In the genomic region with DNA sequence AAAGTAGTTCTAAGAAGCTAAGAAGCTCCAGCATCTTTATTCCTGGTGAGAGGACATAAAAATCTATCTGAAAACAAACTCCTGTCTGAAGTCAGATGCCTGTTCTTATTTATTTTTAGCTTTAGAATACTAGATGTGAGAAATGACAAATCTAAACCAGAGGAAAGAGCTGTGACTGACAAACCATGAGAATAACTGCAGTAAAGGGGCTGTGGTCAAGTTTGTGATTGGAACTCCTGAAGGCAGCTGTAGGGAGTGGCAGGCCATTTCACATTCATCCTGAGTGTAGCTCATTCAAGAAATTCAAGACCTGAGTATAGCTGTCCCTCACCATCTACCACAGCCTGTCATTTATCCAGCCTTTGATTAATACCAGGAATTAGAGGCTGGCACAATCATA, we compare ENCODE assay signal across 27 cellular contexts.
"Had no signal": no experiment of that assay in that cellular context is flagged by ENCODE, and none has a peak within 500 bp of the region (broad histone marks: within the 10 kb centered on the region; RNA-seq: fewer than 3 reads in every experiment).

No MANE protein-coding gene starts in this region.

- H3K4me3 ChIP-seq: esophagus muscularis mucosa, gastrocnemius medialis, heart right ventricle had no signal

- H3K9me3 ChIP-seq: gastrocnemius medialis had no signal

- ATAC-seq: activated CD4-positive, alpha-beta T cell treated with anti-CD3 and anti-CD28 coated beads for 36 hours; activated naive CD4-positive, alpha-beta T cell treated with anti-CD3 and anti-CD28 coated beads, Interleukin-2, amount 50 U/mL, for 72 hours; activated T-cell treated with anti-CD3 and anti-CD28 coated beads, Interleukin-2, amount 50 U/mL, for 72 hours; effector memory CD8-positive, alpha-beta T cell; foreskin keratinocyte; gastrocnemius medialis; heart right ventricle; T-helper 17 cell had no signal

- H3K27ac Mint-ChIP-seq: activated CD4-positive, alpha-beta memory T cell treated with anti-CD3 and anti-CD28 coated beads, Interleukin-2, amount 10 ng/mL, durations not matched to agents 7 days and 5 days; activated CD4-positive, alpha-beta T cell treated with anti-CD3 and anti-CD28 coated beads for 36 hours; activated CD4-positive, alpha-beta T cell treated with anti-CD3 and anti-CD28 coated beads, Interleukin-2, amount 10 ng/mL, durations not matched to agents 7 days and 5 days; activated naive CD4-positive, alpha-beta T cell treated with anti-CD3 and anti-CD28 coated beads, Interleukin-2, amount 10 ng/mL, durations not matched to agents 7 days and 5 days; activated naive CD4-positive, alpha-beta T cell treated with anti-CD3 and anti-CD28 coated beads, Interleukin-2, amount 50 U/mL, for 72 hours; activated naive CD8-positive, alpha-beta T cell treated with anti-CD3 and anti-CD28 coated beads, Interleukin-2, amount 10 ng/mL, durations not matched to agents 7 days and 5 days; activated T-cell treated with anti-CD3 and anti-CD28 coated beads, Interleukin-2, amount 50 U/mL, for 24 hours; activated T-cell treated with anti-CD3 and anti-CD28 coated beads, Interleukin-2, amount 50 U/mL, for 72 hours; effector memory CD8-positive, alpha-beta T cell; T-helper 17 cell had no signal

- H3K27ac ChIP-seq: brain microvascular endothelial cell, esophagus muscularis mucosa, foreskin keratinocyte, gastrocnemius medialis, heart right ventricle had no signal

- H3K36me3 Mint-ChIP-seq: activated naive CD4-positive, alpha-beta T cell treated with anti-CD3 and anti-CD28 coated beads, Interleukin-2, amount 10 ng/mL, durations not matched to agents 7 days and 5 days; activated naive CD8-positive, alpha-beta T cell treated with anti-CD3 and anti-CD28 coated beads, Interleukin-2, amount 10 ng/mL, durations not matched to agents 7 days and 5 days had no signal

- H3K27me3 ChIP-seq: brain microvascular endothelial cell, esophagus muscularis mucosa, foreskin keratinocyte, gastrocnemius medialis, heart right ventricle had no signal

- H3K27me3 Mint-ChIP-seq: activated CD4-positive, alpha-beta memory T cell treated with anti-CD3 and anti-CD28 coated beads, Interleukin-2, amount 10 ng/mL, durations not matched to agents 7 days and 5 days; activated CD4-positive, alpha-beta T cell treated with anti-CD3 and anti-CD28 coated beads for 36 hours; activated CD4-positive, alpha-beta T cell treated with anti-CD3 and anti-CD28 coated beads, Interleukin-2, amount 10 ng/mL, durations not matched to agents 7 days and 5 days; activated naive CD4-positive, alpha-beta T cell treated with anti-CD3 and anti-CD28 coated beads, Interleukin-2, amount 10 ng/mL, durations not matched to agents 7 days and 5 days; activated naive CD8-positive, alpha-beta T cell treated with anti-CD3 and anti-CD28 coated beads, Interleukin-2, amount 10 ng/mL, durations not matched to agents 7 days and 5 days; activated T-cell treated with anti-CD3 and anti-CD28 coated beads, Interleukin-2, amount 50 U/mL, for 24 hours; central memory CD8-positive, alpha-beta T cell; effector memory CD8-positive, alpha-beta T cell; T-helper 17 cell had no signal

- DNase-seq: activated CD4-positive, alpha-beta memory T cell treated with anti-CD3 and anti-CD28 coated beads, Interleukin-2, amount 10 ng/mL, durations not matched to agents 7 days and 5 days; activated CD4-positive, alpha-beta T cell treated with anti-CD3 and anti-CD28 coated beads for 36 hours; activated CD4-positive, alpha-beta T cell treated with anti-CD3 and anti-CD28 coated beads, Interleukin-2, amount 10 ng/mL, durations not matched to agents 7 days and 5 days; activated CD4-positive, alpha-beta T cell treated with anti-CD3 and anti-CD28 coated beads, Interleukin-2, amount 50 U/mL, for 4 hours; activated CD4-positive, CD25-positive, alpha-beta regulatory T cell; activated CD4-positive, CD25-positive, alpha-beta regulatory T cell treated with anti-CD3 and anti-CD28 coated beads, Interleukin-2, amount 50 U/mL, for 72 hours; activated CD8-positive, alpha-beta memory T cell treated with anti-CD3 and anti-CD28 coated beads, Interleukin-2, amount 50 U/mL, for 48 hours; activated gamma-delta T cell; activated naive CD4-positive, alpha-beta T cell; activated naive CD4-positive, alpha-beta T cell treated with anti-CD3 and anti-CD28 coated beads, Interleukin-2, amount 10 ng/mL, durations not matched to agents 7 days and 5 days; activated naive CD8-positive, alpha-beta T cell treated with anti-CD3 and anti-CD28 coated beads, Interleukin-2, amount 10 ng/mL, durations not matched to agents 7 days and 5 days; activated T-cell treated with anti-CD3 and anti-CD28 coated beads for 4 hours; activated T-cell treated with anti-CD3 and anti-CD28 coated beads, Interleukin-2, amount 50 U/mL, for 24 hours; activated T-cell treated with anti-CD3 and anti-CD28 coated beads, Interleukin-2, amount 50 U/mL, for 72 hours; brain microvascular endothelial cell; cortex of kidney; dermis blood vessel endothelial cell; effector CD4-positive, alpha-beta T cell; effector memory CD8-positive, alpha-beta T cell; foreskin keratinocyte; gastrocnemius medialis; heart right ventricle; T-helper 1 cell; T-helper 17 cell had no signal

- H3K4me3 Mint-ChIP-seq: activated CD4-positive, alpha-beta memory T cell treated with anti-CD3 and anti-CD28 coated beads, Interleukin-2, amount 10 ng/mL, durations not matched to agents 7 days and 5 days; activated CD4-positive, alpha-beta T cell treated with anti-CD3 and anti-CD28 coated beads for 36 hours; activated CD4-positive, alpha-beta T cell treated with anti-CD3 and anti-CD28 coated beads, Interleukin-2, amount 10 ng/mL, durations not matched to agents 7 days and 5 days; activated naive CD4-positive, alpha-beta T cell treated with anti-CD3 and anti-CD28 coated beads, Interleukin-2, amount 10 ng/mL, durations not matched to agents 7 days and 5 days; activated naive CD8-positive, alpha-beta T cell treated with anti-CD3 and anti-CD28 coated beads, Interleukin-2, amount 10 ng/mL, durations not matched to agents 7 days and 5 days; activated T-cell treated with anti-CD3 and anti-CD28 coated beads, Interleukin-2, amount 50 U/mL, for 24 hours; activated T-cell treated with anti-CD3 and anti-CD28 coated beads, Interleukin-2, amount 50 U/mL, for 72 hours; central memory CD8-positive, alpha-beta T cell; effector memory CD8-positive, alpha-beta T cell; T-helper 17 cell had no signal

- H3K4me1 ChIP-seq: esophagus muscularis mucosa, gastrocnemius medialis, heart right ventricle had no signal

- H3K4me1 Mint-ChIP-seq: activated CD4-positive, alpha-beta memory T cell treated with anti-CD3 and anti-CD28 coated beads, Interleukin-2, amount 10 ng/mL, durations not matched to agents 7 days and 5 days; activated CD4-positive, alpha-beta T cell treated with anti-CD3 and anti-CD28 coated beads for 36 hours; activated CD4-positive, alpha-beta T cell treated with anti-CD3 and anti-CD28 coated beads, Interleukin-2, amount 10 ng/mL, durations not matched to agents 7 days and 5 days; activated naive CD4-positive, alpha-beta T cell treated with anti-CD3 and anti-CD28 coated beads, Interleukin-2, amount 10 ng/mL, durations not matched to agents 7 days and 5 days; activated naive CD8-positive, alpha-beta T cell treated with anti-CD3 and anti-CD28 coated beads, Interleukin-2, amount 10 ng/mL, durations not matched to agents 7 days and 5 days; central memory CD8-positive, alpha-beta T cell; T-helper 17 cell had no signal

- H3K36me3 ChIP-seq: brain microvascular endothelial cell, esophagus muscularis mucosa, gastrocnemius medialis, heart right ventricle had no signal
